In the genomic region with DNA sequence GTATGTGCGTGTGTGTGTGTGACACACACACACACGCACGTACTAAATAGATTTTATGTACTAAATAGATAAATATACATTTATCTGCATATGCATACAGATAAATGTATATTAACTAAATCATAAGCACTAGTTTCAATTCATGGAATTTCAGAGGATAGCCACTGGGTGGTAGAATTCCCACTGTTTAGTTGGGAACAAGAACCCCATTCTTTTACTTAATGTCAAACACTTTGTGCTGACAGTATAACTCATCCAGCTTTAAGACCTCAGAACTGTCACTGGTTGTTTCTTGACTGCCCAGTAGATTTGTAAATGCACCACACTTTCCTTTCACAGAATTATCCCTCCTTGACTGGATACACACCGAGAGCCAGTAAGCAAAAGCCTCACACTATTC, we compare ENCODE assay signal across 9 cellular contexts. TPM values are rescaled to one million over a fixed set of nuclear protein-coding genes. Genes with fewer than 3 reads are reported as not detected.
DNase-seq lines count a peak whose midpoint lies in the region; ATAC-seq and TF ChIP-seq lines count a peak whose summit lies in the region.
"Had no signal": no experiment of that assay in that cellular context is flagged by ENCODE, and none has a peak within 500 bp of the region (broad histone marks: within the 10 kb centered on the region; RNA-seq: fewer than 3 reads in every experiment).

No MANE protein-coding gene starts in this region.

- TF ChIP-seq CTCF in AG09319 (IDR thresholded peaks at IDR 0.05; ENCODE audit: low read depth, low read length) = peak; percentile 22
- TF ChIP-seq CTCF in LNCaP clone FGC (IDR thresholded peaks at IDR 0.05; ENCODE audit: control insufficient read depth, extremely low read depth, insufficient read depth) = peak; percentile 41; the same call in 1 of the 2 replicates
- TF ChIP-seq CTCF in epithelial cell of proximal tubule (conservative IDR thresholded peaks at IDR 0.05; ENCODE audit: low read depth, low read length) = peak; percentile 39

- no peak for ATAC-seq in GM19035 (IDR thresholded peaks at IDR 0.05; ENCODE audit: unreplicated experiment)

- DNase-seq in AG09319 (ENCODE audit: extremely low read depth, low read depth) = no peak
- no peak for DNase-seq in LNCaP clone FGC (ENCODE audit: low read depth)
- DNase-seq in epithelial cell of proximal tubule (ENCODE audit: low read depth) = no peak
- peak; percentile 29 for DNase-seq in myocyte (ENCODE audit: low read depth)
- no peak for DNase-seq in central memory CD4-positive, alpha-beta T cell
- DNase-seq in NCI-H146 treated with DMSO at 0.1 percent for 48 hours (lab: John Stamatoyannopoulos, UW; ENCODE audit: unreplicated experiment) = no peak
- no peak for DNase-seq in NOMO-1 treated with DMSO at 0.1 percent for 48 hours (lab: John Stamatoyannopoulos, UW; ENCODE audit: unreplicated experiment)
- DNase-seq: stimulated activated CD8-positive, alpha-beta memory T cell treated with anti-CD3 and anti-CD28 coated beads, Interleukin-4, amount 100 ng/mL, for 48 hours had no signal

- H3K4me3 ChIP-seq in LNCaP clone FGC (ENCODE audit: low read depth, low read length) (no peak overlapping the region), epithelial cell of proximal tubule (ENCODE audit: low read depth, low read length) (no peak overlapping the region)

RNA-seq across cellular contexts. Expression of a gene that starts 32.5 kb away (rescaled TPM):
- total RNA-seq in epithelial cell of proximal tubule (0.72 and 1.4 TPM in 2 replicates), myocyte (4.8 and 8.2 TPM in 2 replicates)
- polyA plus RNA-seq in myocyte (2012) = 0.52 TPM
